ENCODE assay signal across 1 cellular context in the genomic region with DNA sequence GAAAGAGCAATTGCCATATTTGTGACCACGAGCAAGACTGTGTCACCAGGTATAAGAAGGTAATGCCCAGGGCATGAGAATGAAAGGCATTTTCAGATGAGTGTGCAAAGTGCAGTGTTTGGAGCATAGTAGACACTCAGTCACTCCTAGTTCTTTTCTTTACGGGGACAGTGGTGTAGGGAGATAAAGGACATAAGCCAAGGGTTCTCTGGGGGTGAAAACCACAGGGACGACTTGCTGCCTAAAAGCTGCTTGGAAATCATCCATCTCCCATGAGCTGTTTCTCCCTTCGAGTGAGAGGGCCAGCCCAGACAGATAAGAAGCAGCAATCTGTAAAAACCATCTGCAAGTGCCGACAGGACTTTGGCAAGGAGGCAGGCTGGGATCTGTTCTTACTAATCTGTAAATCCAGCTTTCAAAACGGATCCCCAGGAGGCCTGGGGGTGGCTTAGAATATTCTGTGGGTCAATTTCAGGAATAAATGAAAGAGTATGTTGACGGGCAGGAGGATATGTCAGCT.
TF ChIP-seq lines count a peak whose summit lies in the region.

No MANE protein-coding gene starts in this region.

TF ChIP-seq in K562, 482 proteins besides CTCF, POLR2A, EP300 and RAD21 (continued from another document and continues in another):
- TF ChIP-seq, protein P1, sequence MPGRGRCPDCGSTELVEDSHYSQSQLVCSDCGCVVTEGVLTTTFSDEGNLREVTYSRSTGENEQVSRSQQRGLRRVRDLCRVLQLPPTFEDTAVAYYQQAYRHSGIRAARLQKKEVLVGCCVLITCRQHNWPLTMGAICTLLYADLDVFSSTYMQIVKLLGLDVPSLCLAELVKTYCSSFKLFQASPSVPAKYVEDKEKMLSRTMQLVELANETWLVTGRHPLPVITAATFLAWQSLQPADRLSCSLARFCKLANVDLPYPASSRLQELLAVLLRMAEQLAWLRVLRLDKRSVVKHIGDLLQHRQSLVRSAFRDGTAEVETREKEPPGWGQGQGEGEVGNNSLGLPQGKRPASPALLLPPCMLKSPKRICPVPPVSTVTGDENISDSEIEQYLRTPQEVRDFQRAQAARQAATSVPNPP (IDR thresholded peaks at IDR 0.05; ENCODE audit: borderline replicate concordance, insufficient read depth, insufficient read length), result no peak
- TF ChIP-seq TBL1XR1 (IDR thresholded peaks at IDR 0.05; ENCODE audit: low read length in 2 of 2) (peak; percentile 97 to 99), TARDBP (IDR thresholded peaks at IDR 0.05) (peak; percentile 92; the same call in 1 of the 2 replicates), TEAD1 (CRISPR knock-in tag; IDR thresholded peaks at IDR 0.05) (peak; percentile 40 to 88; a peak in 3 of 4 replicates), PTBP1 (IDR thresholded peaks at IDR 0.05; ENCODE audit: low read depth, low read length) (0 out of 2 replicates have a peak, but pooled peaks have one; percentile 70), ZNF668 (CRISPR knock-in tag; IDR thresholded peaks at IDR 0.05) (no peak), CBX1 (IDR thresholded peaks at IDR 0.05; ENCODE audit: low read depth) (0 out of 2 replicates have a peak, but pooled peaks have one; percentile 78), ZC3H4 (CRISPR knock-in tag; IDR thresholded peaks at IDR 0.05; ENCODE audit: borderline replicate concordance) (no peak), ZBTB7A (IDR thresholded peaks at IDR 0.05; ENCODE audit: borderline replicate concordance, control insufficient read depth, low read depth, low read length) (no peak), ZNF766 (CRISPR knock-in tag; conservative IDR thresholded peaks at IDR 0.05) (peak; percentile 97), BMI1 (IDR thresholded peaks at IDR 0.05; ENCODE audit: low read length) (no peak), MAFG (tag; conservative IDR thresholded peaks at IDR 0.05) (peak; percentile 78; the same call in 1 of the 2 replicates), ELF1 (tag; IDR thresholded peaks at IDR 0.05) (0 out of 2 replicates have a peak, but pooled peaks have one; percentile 51), PML (IDR thresholded peaks at IDR 0.05; ENCODE audit: low read length) (peak; percentile 100), ZNF584 (CRISPR knock-in tag; IDR thresholded peaks at IDR 0.05; ENCODE audit: low read depth) (peak; percentile 79; the same call in 1 of the 2 replicates), NBN (IDR thresholded peaks at IDR 0.05; ENCODE audit: low read depth) (peak; percentile 99), SRSF7 (optimal IDR thresholded peaks at IDR 0.05; ENCODE audit: low read depth, low read length) (no peak), ADNP (tag; IDR thresholded peaks at IDR 0.05) (peak; percentile 71), YBX1 (IDR thresholded peaks at IDR 0.05) (no peak), ZNF282 (CRISPR knock-in tag; IDR thresholded peaks at IDR 0.05) (no peak), DACH1 (IDR thresholded peaks at IDR 0.05; ENCODE audit: partially characterized antibody) (peak; percentile 64), TAF1 (IDR thresholded peaks at IDR 0.05; ENCODE audit: control insufficient read depth, extremely low read depth, insufficient read depth, low read length, severe bottlenecking) (peak; percentile 67), NUFIP1 (IDR thresholded peaks at IDR 0.05; ENCODE audit: partially characterized antibody) (peak; percentile 53), SMAD1 (IDR thresholded peaks at IDR 0.05; ENCODE audit: low read depth, low read length, partially characterized antibody) (peak; percentile 97), ZNF24 (IDR thresholded peaks at IDR 0.05) (peak; percentile 85), NFE2L1 (tag; IDR thresholded peaks at IDR 0.05; ENCODE audit: borderline replicate concordance, low read depth) (no peak), STAT5A (IDR thresholded peaks at IDR 0.05; ENCODE audit: borderline replicate concordance, low read length) (peak; percentile 99), HMG20A (CRISPR knock-in tag; conservative IDR thresholded peaks at IDR 0.05) (peak; percentile 51), NR2C1 (IDR thresholded peaks at IDR 0.05) (0 out of 2 replicates have a peak, but pooled peaks have one; percentile 26), NR2C1 (tag; IDR thresholded peaks at IDR 0.05) (peak; percentile 71; the same call in 1 of the 2 replicates), KLF6 (CRISPR knock-in tag; IDR thresholded peaks at IDR 0.05; ENCODE audit: borderline replicate concordance) (peak; percentile 39; the same call in 1 of the 2 replicates)
- TF ChIP-seq, protein P2, sequence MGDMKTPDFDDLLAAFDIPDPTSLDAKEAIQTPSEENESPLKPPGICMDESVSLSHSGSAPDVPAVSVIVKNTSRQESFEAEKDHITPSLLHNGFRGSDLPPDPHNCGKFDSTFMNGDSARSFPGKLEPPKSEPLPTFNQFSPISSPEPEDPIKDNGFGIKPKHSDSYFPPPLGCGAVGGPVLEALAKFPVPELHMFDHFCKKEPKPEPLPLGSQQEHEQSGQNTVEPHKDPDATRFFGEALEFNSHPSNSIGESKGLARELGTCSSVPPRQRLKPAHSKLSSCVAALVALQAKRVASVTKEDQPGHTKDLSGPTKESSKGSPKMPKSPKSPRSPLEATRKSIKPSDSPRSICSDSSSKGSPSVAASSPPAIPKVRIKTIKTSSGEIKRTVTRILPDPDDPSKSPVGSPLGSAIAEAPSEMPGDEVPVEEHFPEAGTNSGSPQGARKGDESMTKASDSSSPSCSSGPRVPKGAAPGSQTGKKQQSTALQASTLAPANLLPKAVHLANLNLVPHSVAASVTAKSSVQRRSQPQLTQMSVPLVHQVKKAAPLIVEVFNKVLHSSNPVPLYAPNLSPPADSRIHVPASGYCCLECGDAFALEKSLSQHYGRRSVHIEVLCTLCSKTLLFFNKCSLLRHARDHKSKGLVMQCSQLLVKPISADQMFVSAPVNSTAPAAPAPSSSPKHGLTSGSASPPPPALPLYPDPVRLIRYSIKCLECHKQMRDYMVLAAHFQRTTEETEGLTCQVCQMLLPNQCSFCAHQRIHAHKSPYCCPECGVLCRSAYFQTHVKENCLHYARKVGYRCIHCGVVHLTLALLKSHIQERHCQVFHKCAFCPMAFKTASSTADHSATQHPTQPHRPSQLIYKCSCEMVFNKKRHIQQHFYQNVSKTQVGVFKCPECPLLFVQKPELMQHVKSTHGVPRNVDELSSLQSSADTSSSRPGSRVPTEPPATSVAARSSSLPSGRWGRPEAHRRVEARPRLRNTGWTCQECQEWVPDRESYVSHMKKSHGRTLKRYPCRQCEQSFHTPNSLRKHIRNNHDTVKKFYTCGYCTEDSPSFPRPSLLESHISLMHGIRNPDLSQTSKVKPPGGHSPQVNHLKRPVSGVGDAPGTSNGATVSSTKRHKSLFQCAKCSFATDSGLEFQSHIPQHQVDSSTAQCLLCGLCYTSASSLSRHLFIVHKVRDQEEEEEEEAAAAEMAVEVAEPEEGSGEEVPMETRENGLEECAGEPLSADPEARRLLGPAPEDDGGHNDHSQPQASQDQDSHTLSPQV (IDR thresholded peaks at IDR 0.05), result peak; percentile 61
- TF ChIP-seq, protein P3, sequence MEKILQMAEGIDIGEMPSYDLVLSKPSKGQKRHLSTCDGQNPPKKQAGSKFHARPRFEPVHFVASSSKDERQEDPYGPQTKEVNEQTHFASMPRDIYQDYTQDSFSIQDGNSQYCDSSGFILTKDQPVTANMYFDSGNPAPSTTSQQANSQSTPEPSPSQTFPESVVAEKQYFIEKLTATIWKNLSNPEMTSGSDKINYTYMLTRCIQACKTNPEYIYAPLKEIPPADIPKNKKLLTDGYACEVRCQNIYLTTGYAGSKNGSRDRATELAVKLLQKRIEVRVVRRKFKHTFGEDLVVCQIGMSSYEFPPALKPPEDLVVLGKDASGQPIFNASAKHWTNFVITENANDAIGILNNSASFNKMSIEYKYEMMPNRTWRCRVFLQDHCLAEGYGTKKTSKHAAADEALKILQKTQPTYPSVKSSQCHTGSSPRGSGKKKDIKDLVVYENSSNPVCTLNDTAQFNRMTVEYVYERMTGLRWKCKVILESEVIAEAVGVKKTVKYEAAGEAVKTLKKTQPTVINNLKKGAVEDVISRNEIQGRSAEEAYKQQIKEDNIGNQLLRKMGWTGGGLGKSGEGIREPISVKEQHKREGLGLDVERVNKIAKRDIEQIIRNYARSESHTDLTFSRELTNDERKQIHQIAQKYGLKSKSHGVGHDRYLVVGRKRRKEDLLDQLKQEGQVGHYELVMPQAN (IDR thresholded peaks at IDR 0.05; ENCODE audit: borderline replicate concordance), result no peak
- TF ChIP-seq, protein P4, sequence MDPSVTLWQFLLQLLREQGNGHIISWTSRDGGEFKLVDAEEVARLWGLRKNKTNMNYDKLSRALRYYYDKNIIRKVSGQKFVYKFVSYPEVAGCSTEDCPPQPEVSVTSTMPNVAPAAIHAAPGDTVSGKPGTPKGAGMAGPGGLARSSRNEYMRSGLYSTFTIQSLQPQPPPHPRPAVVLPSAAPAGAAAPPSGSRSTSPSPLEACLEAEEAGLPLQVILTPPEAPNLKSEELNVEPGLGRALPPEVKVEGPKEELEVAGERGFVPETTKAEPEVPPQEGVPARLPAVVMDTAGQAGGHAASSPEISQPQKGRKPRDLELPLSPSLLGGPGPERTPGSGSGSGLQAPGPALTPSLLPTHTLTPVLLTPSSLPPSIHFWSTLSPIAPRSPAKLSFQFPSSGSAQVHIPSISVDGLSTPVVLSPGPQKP (CRISPR knock-in tag; IDR thresholded peaks at IDR 0.05), result no peak
- TF ChIP-seq, protein P5, sequence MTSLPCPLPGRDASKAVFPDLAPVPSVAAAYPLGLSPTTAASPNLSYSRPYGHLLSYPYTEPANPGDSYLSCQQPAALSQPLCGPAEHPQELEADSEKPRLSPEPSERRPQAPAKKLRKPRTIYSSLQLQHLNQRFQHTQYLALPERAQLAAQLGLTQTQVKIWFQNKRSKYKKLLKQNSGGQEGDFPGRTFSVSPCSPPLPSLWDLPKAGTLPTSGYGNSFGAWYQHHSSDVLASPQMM (CRISPR knock-in tag; IDR thresholded peaks at IDR 0.05), result no peak
- TF ChIP-seq, protein P6, sequence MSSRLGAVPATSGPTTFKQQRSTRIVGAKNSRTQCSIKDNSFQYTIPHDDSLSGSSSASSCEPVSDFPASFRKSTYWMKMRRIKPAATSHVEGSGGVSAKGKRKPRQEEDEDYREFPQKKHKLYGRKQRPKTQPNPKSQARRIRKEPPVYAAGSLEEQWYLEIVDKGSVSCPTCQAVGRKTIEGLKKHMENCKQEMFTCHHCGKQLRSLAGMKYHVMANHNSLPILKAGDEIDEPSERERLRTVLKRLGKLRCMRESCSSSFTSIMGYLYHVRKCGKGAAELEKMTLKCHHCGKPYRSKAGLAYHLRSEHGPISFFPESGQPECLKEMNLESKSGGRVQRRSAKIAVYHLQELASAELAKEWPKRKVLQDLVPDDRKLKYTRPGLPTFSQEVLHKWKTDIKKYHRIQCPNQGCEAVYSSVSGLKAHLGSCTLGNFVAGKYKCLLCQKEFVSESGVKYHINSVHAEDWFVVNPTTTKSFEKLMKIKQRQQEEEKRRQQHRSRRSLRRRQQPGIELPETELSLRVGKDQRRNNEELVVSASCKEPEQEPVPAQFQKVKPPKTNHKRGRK (tag; IDR thresholded peaks at IDR 0.05), result no peak
- TF ChIP-seq, protein P7, sequence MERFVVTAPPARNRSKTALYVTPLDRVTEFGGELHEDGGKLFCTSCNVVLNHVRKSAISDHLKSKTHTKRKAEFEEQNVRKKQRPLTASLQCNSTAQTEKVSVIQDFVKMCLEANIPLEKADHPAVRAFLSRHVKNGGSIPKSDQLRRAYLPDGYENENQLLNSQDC (CRISPR knock-in tag; IDR thresholded peaks at IDR 0.05), result no peak
- TF ChIP-seq, protein P8, sequence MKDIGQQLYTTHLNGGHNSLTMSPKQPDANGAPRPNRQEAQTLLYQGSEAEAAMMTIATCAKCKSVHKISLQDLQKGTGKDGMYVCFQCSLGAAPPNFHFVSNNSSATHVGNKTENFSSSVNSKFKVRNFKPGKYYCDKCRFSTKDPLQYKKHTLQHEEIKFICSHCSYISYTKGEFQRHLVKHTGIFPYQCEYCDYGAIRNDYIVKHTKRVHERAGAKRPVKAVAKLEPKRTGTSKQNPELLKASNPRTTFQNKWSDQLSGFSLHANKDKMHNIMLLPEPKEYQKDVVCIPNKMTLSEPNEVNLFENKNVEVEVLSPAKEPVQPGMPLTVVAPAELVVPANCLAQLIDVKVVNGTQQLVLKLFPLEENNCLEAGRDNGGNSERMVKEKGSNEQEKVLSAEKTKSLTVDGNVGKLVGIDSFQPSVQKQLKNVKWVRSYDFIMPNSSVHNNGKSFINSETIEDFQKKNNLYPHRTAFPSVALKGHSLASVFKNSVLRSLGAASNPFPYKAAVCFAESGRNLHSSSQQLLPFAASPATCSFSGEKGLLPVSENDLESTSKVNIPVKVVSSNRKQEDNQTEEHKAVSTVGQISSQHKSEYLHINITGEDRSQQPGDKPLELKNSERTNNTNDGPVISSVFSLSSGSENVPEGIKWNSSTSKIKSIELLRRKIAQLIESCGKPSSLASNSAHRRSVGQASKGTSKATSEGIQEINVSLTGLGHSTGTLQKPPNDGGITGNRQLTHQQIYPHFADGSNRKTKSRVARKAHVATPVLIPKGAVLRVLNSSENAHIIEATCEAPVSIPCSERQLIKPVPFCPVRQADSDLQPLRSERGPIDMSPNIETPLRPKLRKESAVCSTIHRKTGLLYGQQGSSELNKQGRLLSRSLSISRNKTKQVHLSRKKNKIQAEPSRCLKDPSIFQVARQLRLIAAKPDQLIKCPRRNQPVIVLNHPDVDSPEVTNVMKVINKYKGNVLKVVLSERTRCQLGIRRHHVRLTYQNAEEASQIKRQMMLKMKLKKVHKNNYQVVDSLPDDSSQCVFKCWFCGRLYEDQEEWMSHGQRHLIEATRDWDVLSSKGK (CRISPR knock-in tag; IDR thresholded peaks at IDR 0.05), result no peak
- TF ChIP-seq, protein P9, sequence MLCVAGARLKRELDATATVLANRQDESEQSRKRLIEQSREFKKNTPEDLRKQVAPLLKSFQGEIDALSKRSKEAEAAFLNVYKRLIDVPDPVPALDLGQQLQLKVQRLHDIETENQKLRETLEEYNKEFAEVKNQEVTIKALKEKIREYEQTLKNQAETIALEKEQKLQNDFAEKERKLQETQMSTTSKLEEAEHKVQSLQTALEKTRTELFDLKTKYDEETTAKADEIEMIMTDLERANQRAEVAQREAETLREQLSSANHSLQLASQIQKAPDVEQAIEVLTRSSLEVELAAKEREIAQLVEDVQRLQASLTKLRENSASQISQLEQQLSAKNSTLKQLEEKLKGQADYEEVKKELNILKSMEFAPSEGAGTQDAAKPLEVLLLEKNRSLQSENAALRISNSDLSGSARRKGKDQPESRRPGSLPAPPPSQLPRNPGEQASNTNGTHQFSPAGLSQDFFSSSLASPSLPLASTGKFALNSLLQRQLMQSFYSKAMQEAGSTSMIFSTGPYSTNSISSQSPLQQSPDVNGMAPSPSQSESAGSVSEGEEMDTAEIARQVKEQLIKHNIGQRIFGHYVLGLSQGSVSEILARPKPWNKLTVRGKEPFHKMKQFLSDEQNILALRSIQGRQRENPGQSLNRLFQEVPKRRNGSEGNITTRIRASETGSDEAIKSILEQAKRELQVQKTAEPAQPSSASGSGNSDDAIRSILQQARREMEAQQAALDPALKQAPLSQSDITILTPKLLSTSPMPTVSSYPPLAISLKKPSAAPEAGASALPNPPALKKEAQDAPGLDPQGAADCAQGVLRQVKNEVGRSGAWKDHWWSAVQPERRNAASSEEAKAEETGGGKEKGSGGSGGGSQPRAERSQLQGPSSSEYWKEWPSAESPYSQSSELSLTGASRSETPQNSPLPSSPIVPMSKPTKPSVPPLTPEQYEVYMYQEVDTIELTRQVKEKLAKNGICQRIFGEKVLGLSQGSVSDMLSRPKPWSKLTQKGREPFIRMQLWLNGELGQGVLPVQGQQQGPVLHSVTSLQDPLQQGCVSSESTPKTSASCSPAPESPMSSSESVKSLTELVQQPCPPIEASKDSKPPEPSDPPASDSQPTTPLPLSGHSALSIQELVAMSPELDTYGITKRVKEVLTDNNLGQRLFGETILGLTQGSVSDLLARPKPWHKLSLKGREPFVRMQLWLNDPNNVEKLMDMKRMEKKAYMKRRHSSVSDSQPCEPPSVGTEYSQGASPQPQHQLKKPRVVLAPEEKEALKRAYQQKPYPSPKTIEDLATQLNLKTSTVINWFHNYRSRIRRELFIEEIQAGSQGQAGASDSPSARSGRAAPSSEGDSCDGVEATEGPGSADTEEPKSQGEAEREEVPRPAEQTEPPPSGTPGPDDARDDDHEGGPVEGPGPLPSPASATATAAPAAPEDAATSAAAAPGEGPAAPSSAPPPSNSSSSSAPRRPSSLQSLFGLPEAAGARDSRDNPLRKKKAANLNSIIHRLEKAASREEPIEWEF (CRISPR knock-in tag; IDR thresholded peaks at IDR 0.05), result peak; percentile 93
